ENCODE assay signal across 10 cellular contexts in genomic region chrX:112941209-112941788, GRCh38.
A peak's percentile ranks its signal among the peaks of the same experiment; 100 is the strongest.
DNase-seq lines count a peak whose midpoint lies in the region; ATAC-seq, FAIRE-seq and TF ChIP-seq lines count a peak whose summit lies in the region.
"Had no signal": no experiment of that assay in that cellular context is flagged by ENCODE, and none has a peak within 500 bp of the region (broad histone marks: within the 10 kb centered on the region; RNA-seq: fewer than 3 reads in every experiment).

No MANE protein-coding gene starts in this region.

- H3K4me3 ChIP-seq in GM12878 = no peak overlapping the region
- no peak overlapping the region for H3K4me3 ChIP-seq in neural progenitor cell
- H3K4me3 ChIP-seq: skin epidermis had no signal

- peak overlapping the region; percentile 74 for H2AFZ ChIP-seq in GM12878 (ENCODE audit: control insufficient read depth, low read depth, low read length)
- no peak overlapping the region for H2AFZ ChIP-seq in neural progenitor cell (replicated peaks)

- TF ChIP-seq RAD21 in GM12878 (IDR thresholded peaks at IDR 0.05; ENCODE audit: insufficient read depth, low read depth, low read length) = peak; percentile 57

- SMC1A ChIA-PET in GM12878 (lab: Charles Lee; ENCODE audit: uncharacterized antibody, unreplicated experiment) = interaction anchor here (0.6 kb wide), 1 partner anchor 278 kb away, joined by 3 read pairs; no protein-coding TSS in a partner anchor

- H3K4me1 ChIP-seq in GM12878 (ENCODE audit: control insufficient read depth, insufficient read depth, low read length) = no peaks in the 10 kb centered on the region
- H3K4me1 ChIP-seq in neural progenitor cell = peaks cover 2% of the 10 kb centered on the region

- intact Hi-C loops in GM12878 (cut with micrococcal nuclease; ENCODE audit: unreplicated experiment) = loop anchor here (1.0 to 10.0 kb wide), 2 partner anchors 181 to 206 kb away; no protein-coding TSS in a partner anchor

- H3K4me3 Mint-ChIP-seq in neural progenitor cell = no peak overlapping the region
- H3K4me3 Mint-ChIP-seq: activated T-cell treated with anti-CD3 and anti-CD28 coated beads, Interleukin-2, amount 50 U/mL, for 24 hours had no signal

- ATAC-seq in GM18907 (IDR thresholded peaks at IDR 0.05; ENCODE audit: unreplicated experiment) = peak; percentile 82
- ATAC-seq in HG03159 (IDR thresholded peaks at IDR 0.05; ENCODE audit: unreplicated experiment) = peak; percentile 85
- peak; percentile 85 for ATAC-seq in GM12878

- TF ChIP-seq CTCF in GM12878 (IDR thresholded peaks at IDR 0.05 in 2 of 3, conservative IDR thresholded peaks at IDR 0.05 in 1 of 3; ENCODE audit: control insufficient read depth in 2 of 3, extremely low read depth in 1 of 3, insufficient read depth in 1 of 3, low read depth in 3 of 3, low read length in 3 of 3) (peak in 2 of 3 experiments; percentile 33 to 36; a peak in 2 of 6 replicates), neural progenitor cell (IDR thresholded peaks at IDR 0.05) (no peak)

- no TSS peak for BruUV-seq in GM12878 (replicated peaks; lab: Mats Ljungman, UMichigan)

- 13% methylated on average over 6 of the region's 6 CpGs for WGBS in GM12878 (ENCODE audit: insufficient coverage, insufficient replicate concordance, low lambda C conversion rate, missing lambda C conversion rate)

- no peak overlapping the region for H3K9ac ChIP-seq in GM12878 (ENCODE audit: control insufficient read depth, insufficient read depth, low read length)
- no peak overlapping the region for H3K9ac ChIP-seq in neural progenitor cell

- no peaks in the 10 kb centered on the region for H3K36me3 Mint-ChIP-seq in neural progenitor cell

- H3K36me3 ChIP-seq in GM12878 (ENCODE audit: control insufficient read depth in 2 of 2, insufficient read depth in 2 of 2, low read length in 1 of 2) (no peaks in the 10 kb centered on the region), neural progenitor cell (no peaks in the 10 kb centered on the region)

- POLR2A ChIA-PET in GM12878 (lab: Charles Lee) = no interaction called here

- H3K27me3 ChIP-seq in GM12878 (replicated peaks in 1 of 2; ENCODE audit: control insufficient read depth in 2 of 2, insufficient read depth in 2 of 2, low read length in 1 of 2) (no peaks in the 10 kb centered on the region), neural progenitor cell (no peaks in the 10 kb centered on the region)

- in situ Hi-C loops in ACHN (cut with HindIII; ENCODE audit: low pct_ligation_motif_present, low pct_unique_long_range_greater_than_20kb, low sequenced_read_pairs) = no loop called here
- in situ Hi-C loops in GM12878 (cut with MboI) = no loop called here

- no peaks in the 10 kb centered on the region for H3K9me3 Mint-ChIP-seq in neural progenitor cell
- H3K9me3 Mint-ChIP-seq: activated T-cell treated with anti-CD3 and anti-CD28 coated beads, Interleukin-2, amount 50 U/mL, for 24 hours had no signal

- RAD21 ChIA-PET in GM12878 (lab: Charles Lee; ENCODE audit: unreplicated experiment) = no interaction called here

- H3K27ac Mint-ChIP-seq in neural progenitor cell = no peak overlapping the region
- H3K27ac Mint-ChIP-seq: activated T-cell treated with anti-CD3 and anti-CD28 coated beads, Interleukin-2, amount 50 U/mL, for 24 hours had no signal

- TF ChIP-seq EP300 in GM12878 (IDR thresholded peaks at IDR 0.05; ENCODE audit: borderline replicate concordance in 1 of 2, control insufficient read depth in 1 of 2, low read depth in 2 of 2, low read length in 2 of 2) = no peak

- H3K79me2 ChIP-seq in GM12878 (ENCODE audit: control insufficient read depth, insufficient read depth, low read length) = no peaks in the 10 kb centered on the region
- H3K79me2 ChIP-seq in neural progenitor cell (ENCODE audit: low read depth) = no peaks in the 10 kb centered on the region

- no peak overlapping the region for H3K27ac ChIP-seq in GM12878 (ENCODE audit: control insufficient read depth, insufficient read depth)
- H3K27ac ChIP-seq in neural progenitor cell = no peak overlapping the region
- H3K27ac ChIP-seq: skin epidermis had no signal

- H3F3A ChIP-seq in neural progenitor cell (ENCODE audit: low read depth) = no peaks in the 10 kb centered on the region

- TF ChIP-seq POLR2A in GM12878 (IDR thresholded peaks at IDR 0.05; ENCODE audit: low read depth, low read length) = no peak

- H3K9me3 ChIP-seq in GM12878 (replicated peaks; ENCODE audit: control insufficient read depth, insufficient read depth, low read length) (no peaks in the 10 kb centered on the region), neural progenitor cell (ENCODE audit: low read depth) (no peaks in the 10 kb centered on the region)

- H3K4me1 Mint-ChIP-seq in neural progenitor cell = peaks cover 12% of the 10 kb centered on the region

- FAIRE-seq in GM12878 (lab: Jason Lieb, UNC) = peak; percentile 64

- DNase-seq in ACHN = peak; percentile 28
- DNase-seq in GM12878 (ENCODE audit: low read depth, low spot score) = peak; percentile 32
- no peak for DNase-seq in NCI-H146 (lab: John Stamatoyannopoulos, UW)
- DNase-seq in NK-92 (lab: John Stamatoyannopoulos, UW; ENCODE audit: unreplicated experiment) = no peak
- no peak for DNase-seq in stimulated activated CD4-positive, alpha-beta T cell treated with anti-CD3 and anti-CD28 coated beads, Interleukin-1b, Interleukin-23, amount 100 ng/mL, for 48 hours
- DNase-seq in neural progenitor cell (ENCODE audit: low spot score) = no peak
- DNase-seq: activated T-cell treated with anti-CD3 and anti-CD28 coated beads, Interleukin-2, amount 50 U/mL, for 24 hours had no signal

- CTCF ChIA-PET in GM12878 (lab: Yijun Ruan, JAX) = interaction anchor here (1.1 kb wide), 1 partner anchor 175 kb away, joined by 3 read pairs; no protein-coding TSS in a partner anchor

- H3K27me3 Mint-ChIP-seq in neural progenitor cell (ENCODE audit: insufficient read depth, low read depth) = no peaks in the 10 kb centered on the region

- H3K4me2 ChIP-seq in GM12878 (ENCODE audit: control insufficient read depth, insufficient read depth) (0 out of 2 replicates have a peak overlapping the region, but pooled peaks have one; percentile 38), neural progenitor cell (no peak overlapping the region)

- H4K20me1 ChIP-seq in GM12878 (ENCODE audit: control insufficient read depth, insufficient read depth) = no peaks in the 10 kb centered on the region
- H4K20me1 ChIP-seq in neural progenitor cell (ENCODE audit: low read depth) = no peaks in the 10 kb centered on the region

TF ChIP-seq in GM12878, 131 proteins besides CTCF, POLR2A, EP300 and RAD21:
- TF ChIP-seq KDM1A (IDR thresholded peaks at IDR 0.05; ENCODE audit: borderline replicate concordance) (no peak), SUPT20H (IDR thresholded peaks at IDR 0.05; ENCODE audit: borderline replicate concordance, control insufficient read depth, low read depth, low read length) (no peak), ZBTB11 (CRISPR knock-in tag; IDR thresholded peaks at IDR 0.05) (no peak), SMC3 (IDR thresholded peaks at IDR 0.05; ENCODE audit: borderline replicate concordance, low read length) (peak; percentile 47; the same call in 1 of the 2 replicates), BRCA1 (IDR thresholded peaks at IDR 0.05; ENCODE audit: low read depth, low read length) (no peak), REST (IDR thresholded peaks at IDR 0.05; ENCODE audit: low read depth, low read length) (no peak), SRF (IDR thresholded peaks at IDR 0.05; ENCODE audit: low read depth in 2 of 2, low read length in 2 of 2) (no peak)
TF ChIP-seq in GM12878: peak in this region for 1.

Comparison
In these comparisons a context has a peak if more than half of its experiments do, and no peak if none do; other contexts are left out.
1. DNase-seq: peak in ACHN (single experiment) and GM12878 (single experiment); none in NCI-H146 (single experiment), NK-92 (single experiment), stimulated activated CD4-positive, alpha-beta T cell treated with anti-CD3 and anti-CD28 coated beads, Interleukin-1b, Interleukin-23, amount 100 ng/mL, for 48 hours (single experiment) and neural progenitor cell (single experiment).
2. Peak in every context shown above with its lines, with median percentiles within 50 percentile points of each other: ATAC-seq.